ENCODE assay signal across 34 cellular contexts in the genomic region with DNA sequence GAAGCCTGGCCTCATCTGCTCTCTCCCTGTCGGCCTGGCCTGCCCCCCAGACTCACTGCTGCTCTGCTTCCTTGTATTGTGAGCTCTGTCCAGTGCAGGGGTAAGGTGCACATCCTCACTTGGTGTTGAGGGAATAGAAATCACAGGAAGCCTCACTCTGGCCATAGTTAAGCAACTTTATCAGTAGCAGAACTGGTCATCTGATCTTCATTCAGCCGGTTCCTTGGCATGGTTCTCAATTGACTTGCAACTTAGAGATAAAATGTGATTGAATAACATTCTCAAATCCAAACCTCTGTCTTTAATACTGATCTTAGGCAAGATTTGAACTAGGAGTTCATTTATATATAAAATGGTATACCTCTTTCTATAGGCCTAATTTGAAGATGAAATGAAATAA. TPM values are rescaled to one million over a fixed set of nuclear protein-coding genes. Genes with fewer than 3 reads are reported as not detected.
"Had no signal": no experiment of that assay in that cellular context is flagged by ENCODE, and none has a peak within 500 bp of the region (broad histone marks: within the 10 kb centered on the region; RNA-seq: fewer than 3 reads in every experiment).

No MANE protein-coding gene starts in this region.

- H3K9me3 ChIP-seq: body of pancreas, esophagus squamous epithelium had no signal

- H3K27ac Mint-ChIP-seq: activated CD4-positive, alpha-beta memory T cell treated with anti-CD3 and anti-CD28 coated beads, Interleukin-2, amount 10 ng/mL, durations not matched to agents 7 days and 5 days; activated CD4-positive, alpha-beta T cell treated with anti-CD3 and anti-CD28 coated beads for 36 hours; activated CD4-positive, alpha-beta T cell treated with anti-CD3 and anti-CD28 coated beads, Interleukin-2, amount 10 ng/mL, durations not matched to agents 24 days and 14 days; activated naive CD8-positive, alpha-beta T cell; activated T-cell treated with anti-CD3 and anti-CD28 coated beads, Interleukin-2, amount 50 U/mL, for 24 hours; activated T-cell treated with anti-CD3 and anti-CD28 coated beads, Interleukin-2, amount 50 U/mL, for 72 hours; effector memory CD8-positive, alpha-beta T cell had no signal

- H3K27me3 ChIP-seq: body of pancreas, cardiac muscle cell, esophagus squamous epithelium, gastroesophageal sphincter had no signal

- H3K36me3 ChIP-seq: cardiac muscle cell, esophagus squamous epithelium, gastroesophageal sphincter, heart right ventricle had no signal

- H3K4me3 ChIP-seq: body of pancreas, cardiac muscle cell, esophagus squamous epithelium, gastroesophageal sphincter, heart right ventricle had no signal

- H3K27ac ChIP-seq: body of pancreas, cardiac muscle cell, epithelial cell of prostate, esophagus squamous epithelium, gastroesophageal sphincter, heart right ventricle had no signal

- H3K27me3 Mint-ChIP-seq: activated CD4-positive, alpha-beta memory T cell treated with anti-CD3 and anti-CD28 coated beads, Interleukin-2, amount 10 ng/mL, durations not matched to agents 7 days and 5 days; activated CD4-positive, alpha-beta T cell treated with anti-CD3 and anti-CD28 coated beads for 36 hours; activated CD4-positive, alpha-beta T cell treated with anti-CD3 and anti-CD28 coated beads, Interleukin-2, amount 10 ng/mL, durations not matched to agents 24 days and 14 days; activated naive CD8-positive, alpha-beta T cell had no signal

- H3K4me1 ChIP-seq: body of pancreas, gastroesophageal sphincter had no signal

- H3K4me3 Mint-ChIP-seq: activated CD4-positive, alpha-beta memory T cell treated with anti-CD3 and anti-CD28 coated beads, Interleukin-2, amount 10 ng/mL, durations not matched to agents 7 days and 5 days; activated CD4-positive, alpha-beta T cell treated with anti-CD3 and anti-CD28 coated beads for 36 hours; activated CD4-positive, alpha-beta T cell treated with anti-CD3 and anti-CD28 coated beads, Interleukin-2, amount 10 ng/mL, durations not matched to agents 24 days and 14 days; activated naive CD8-positive, alpha-beta T cell; activated T-cell treated with anti-CD3 and anti-CD28 coated beads, Interleukin-2, amount 50 U/mL, for 24 hours; activated T-cell treated with anti-CD3 and anti-CD28 coated beads, Interleukin-2, amount 50 U/mL, for 72 hours; effector memory CD8-positive, alpha-beta T cell had no signal

- FAIRE-seq: endothelial cell of umbilical vein had no signal

- H3K9me3 Mint-ChIP-seq: activated CD4-positive, alpha-beta T cell treated with anti-CD3 and anti-CD28 coated beads, Interleukin-2, amount 10 ng/mL, durations not matched to agents 24 days and 14 days; activated T-cell treated with anti-CD3 and anti-CD28 coated beads, Interleukin-2, amount 50 U/mL, for 72 hours had no signal

- DNase-seq: activated CD4-positive, alpha-beta memory T cell treated with anti-CD3 and anti-CD28 coated beads, Interleukin-2, amount 10 ng/mL, durations not matched to agents 7 days and 5 days; activated CD4-positive, alpha-beta T cell treated with anti-CD3 and anti-CD28 coated beads for 36 hours; activated CD4-positive, alpha-beta T cell treated with anti-CD3 and anti-CD28 coated beads, Interleukin-2, amount 10 ng/mL, durations not matched to agents 24 days and 14 days; activated CD4-positive, CD25-positive, alpha-beta regulatory T cell; activated CD4-positive, CD25-positive, alpha-beta regulatory T cell treated with anti-CD3 and anti-CD28 coated beads, Interleukin-2, amount 50 U/mL, for 72 hours; activated CD8-positive, alpha-beta memory T cell treated with anti-CD3 and anti-CD28 coated beads, Interleukin-2, amount 50 U/mL, for 48 hours; activated gamma-delta T cell treated with Interleukin-2 at 50 U/mL for 16 hours; activated naive CD4-positive, alpha-beta T cell treated with anti-CD3 and anti-CD28 coated beads, Interleukin-2, amount 50 U/mL, for 16 hours; activated naive CD4-positive, alpha-beta T cell treated with Interleukin-2 at 50 U/mL for 16 hours; activated T-cell treated with anti-CD3 and anti-CD28 coated beads for 4 hours; activated T-cell treated with anti-CD3 and anti-CD28 coated beads, Interleukin-2, amount 50 U/mL, for 24 hours; activated T-cell treated with anti-CD3 and anti-CD28 coated beads, Interleukin-2, amount 50 U/mL, for 72 hours; amygdala; aorta; body of pancreas; central memory CD4-positive, alpha-beta T cell; cerebellar nuclear complex; cortex of kidney; dermis blood vessel endothelial cell; effector CD4-positive, alpha-beta T cell; effector memory CD8-positive, alpha-beta T cell; esophagus squamous epithelium; foreskin melanocyte; heart right ventricle; T-helper 2 cell had no signal

RNA-seq across cellular contexts. Expression of gene CCDC175, which starts 11.5 kb away (rescaled TPM):
- total RNA-seq: activated CD4-positive, alpha-beta memory T cell treated with anti-CD3 and anti-CD28 coated beads, Interleukin-2, amount 10 ng/mL, durations not matched to agents 7 days and 5 days; activated CD4-positive, alpha-beta T cell treated with anti-CD3 and anti-CD28 coated beads for 36 hours; activated CD4-positive, alpha-beta T cell treated with anti-CD3 and anti-CD28 coated beads, Interleukin-2, amount 10 ng/mL, durations not matched to agents 24 days and 14 days; activated T-cell treated with anti-CD3 and anti-CD28 coated beads, Interleukin-2, amount 50 U/mL, for 72 hours; body of pancreas; cardiac muscle cell; dermis blood vessel endothelial cell; endothelial cell of umbilical vein; esophagus squamous epithelium; fibroblast of lung; fibroblast of villous mesenchyme; gastroesophageal sphincter; glomerular endothelial cell; heart right ventricle; T-helper 1 cell treated with Interleukin-12 subunit alpha and Interleukin-12 subunit beta and Interleukin-4 antibody, amounts not matched to agents 30 ng/mL and 1 ng/mL, for 36 hours had no signal
